Comparison of ENCODE assay signal across 1 cellular context in genomic region chr4:170007113-170007512, GRCh38.
TF ChIP-seq lines count a peak whose summit lies in the region.

No MANE protein-coding gene starts in this region.

TF ChIP-seq in K562, 482 proteins besides CTCF, POLR2A, EP300 and RAD21 (continued from another document and continues in another):
- TF ChIP-seq RERE (CRISPR knock-in tag; IDR thresholded peaks at IDR 0.05; ENCODE audit: borderline replicate concordance) (no peak), ZNF3 (CRISPR knock-in tag; IDR thresholded peaks at IDR 0.05) (no peak), TAF7 (tag; IDR thresholded peaks at IDR 0.05) (no peak), STAT6 (CRISPR knock-in tag; IDR thresholded peaks at IDR 0.05) (no peak), TBL1XR1 (IDR thresholded peaks at IDR 0.05; ENCODE audit: low read length in 2 of 2) (peak in 1 of 2 experiments; percentile 85; a peak in 2 of 4 replicates), ZNF212 (CRISPR knock-in tag; IDR thresholded peaks at IDR 0.05) (no peak), FIP1L1 (IDR thresholded peaks at IDR 0.05; ENCODE audit: low read depth, low read length, poor library complexity, severe bottlenecking) (no peak), ZNF766 (CRISPR knock-in tag; conservative IDR thresholded peaks at IDR 0.05) (peak; percentile 91; the same call in 1 of the 2 replicates), PYGO2 (tag; IDR thresholded peaks at IDR 0.05) (0 out of 2 replicates have a peak, but pooled peaks have one; percentile 76), GATAD2B (IDR thresholded peaks at IDR 0.05; ENCODE audit: borderline replicate concordance) (peak; percentile 64; the same call in 1 of the 2 replicates), ZNF609 (CRISPR knock-in tag; IDR thresholded peaks at IDR 0.05; ENCODE audit: borderline replicate concordance) (no peak), EZH2 (IDR thresholded peaks at IDR 0.05; ENCODE audit: borderline replicate concordance, low read depth, low read length) (no peak), DDX20 (tag; IDR thresholded peaks at IDR 0.05; ENCODE audit: low read depth) (no peak), RBM34 (IDR thresholded peaks at IDR 0.05; ENCODE audit: borderline replicate concordance, insufficient read depth, low read length) (no peak), CBX8 (IDR thresholded peaks at IDR 0.05; ENCODE audit: borderline replicate concordance, extremely low read depth, low read depth, low read length, poor library complexity, severe bottlenecking) (no peak), SAFB2 (IDR thresholded peaks at IDR 0.05; ENCODE audit: borderline replicate concordance, low read depth, low read length, severe bottlenecking) (no peak), MEF2D (tag; conservative IDR thresholded peaks at IDR 0.05; ENCODE audit: low read depth) (no peak), GABPB1 (CRISPR knock-in tag; IDR thresholded peaks at IDR 0.05) (no peak), BMI1 (IDR thresholded peaks at IDR 0.05; ENCODE audit: low read length) (no peak), SMARCB1 (IDR thresholded peaks at IDR 0.05; ENCODE audit: insufficient read length, low read depth) (no peak), ZFP36 (IDR thresholded peaks at IDR 0.05; ENCODE audit: low read depth, low read length, partially characterized antibody) (no peak), RBM22 (IDR thresholded peaks at IDR 0.05; ENCODE audit: low read depth, low read length, poor library complexity, severe bottlenecking) (no peak), USF2 (CRISPR knock-in tag; IDR thresholded peaks at IDR 0.05) (no peak), YY1 (IDR thresholded peaks at IDR 0.05; ENCODE audit: borderline replicate concordance in 1 of 3, control insufficient read depth in 1 of 3, extremely low read depth in 1 of 3, insufficient read depth in 3 of 3, insufficient read length in 1 of 3, insufficient replicate concordance in 2 of 3, low read depth in 1 of 3, low read length in 2 of 3) (no peak), ZNF830 (CRISPR knock-in tag; IDR thresholded peaks at IDR 0.05) (no peak), ZNF175 (CRISPR knock-in tag; IDR thresholded peaks at IDR 0.05; ENCODE audit: low read depth) (peak; percentile 87), RREB1 (CRISPR knock-in tag; IDR thresholded peaks at IDR 0.05) (no peak), NFIC (IDR thresholded peaks at IDR 0.05) (peak; percentile 84), NR2C1 (IDR thresholded peaks at IDR 0.05) (0 out of 2 replicates have a peak, but pooled peaks have one; percentile 12), NR2C1 (tag; IDR thresholded peaks at IDR 0.05) (peak; percentile 55; the same call in 1 of the 2 replicates), PURB (CRISPR knock-in tag; IDR thresholded peaks at IDR 0.05; ENCODE audit: low read depth) (no peak), MAFK (IDR thresholded peaks at IDR 0.05; ENCODE audit: low read length) (peak; percentile 87), ADNP (tag; IDR thresholded peaks at IDR 0.05) (no peak), ZNF77 (CRISPR knock-in tag; IDR thresholded peaks at IDR 0.05) (no peak), FOS (IDR thresholded peaks at IDR 0.05; ENCODE audit: extremely low read depth, insufficient read length) (no peak), THRAP3 (IDR thresholded peaks at IDR 0.05; ENCODE audit: borderline replicate concordance) (no peak), ZNF24 (IDR thresholded peaks at IDR 0.05) (peak; percentile 48; the same call in 1 of the 2 replicates), ATF2 (CRISPR knock-in tag; IDR thresholded peaks at IDR 0.05) (no peak), ATF4 (CRISPR knock-in tag; IDR thresholded peaks at IDR 0.05) (peak; percentile 82)
